ENCODE assay signal across 16 cellular contexts in the genomic region with DNA sequence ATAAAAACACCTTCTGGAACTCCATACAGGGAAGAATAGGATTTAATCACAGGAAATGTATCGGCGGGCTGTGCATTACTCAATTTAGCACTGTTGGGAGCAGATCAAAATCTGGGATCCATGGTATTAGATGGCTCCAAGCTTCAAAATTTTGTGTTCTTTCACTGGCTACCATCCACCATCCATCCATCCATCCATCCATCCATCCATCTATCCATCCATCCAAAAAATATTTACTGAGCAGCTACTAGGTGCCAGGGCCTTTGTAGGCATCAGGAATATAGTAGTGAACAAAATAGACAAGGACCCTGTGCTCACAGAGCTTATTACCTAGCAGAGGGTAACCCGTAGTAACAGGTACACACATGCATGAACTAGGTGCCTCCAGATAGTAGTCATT.
"Had no signal": no experiment of that assay in that cellular context is flagged by ENCODE, and none has a peak within 500 bp of the region (broad histone marks: within the 10 kb centered on the region; RNA-seq: fewer than 3 reads in every experiment).

No MANE protein-coding gene starts in this region.

- H3K9me3 ChIP-seq: gastroesophageal sphincter, heart right ventricle, pancreas, stomach, testis had no signal

- H3K36me3 ChIP-seq: gastroesophageal sphincter, heart right ventricle, pancreas, stomach had no signal

- H3K27ac ChIP-seq: testis had no signal

- ATAC-seq: effector memory CD8-positive, alpha-beta T cell; naive thymus-derived CD4-positive, alpha-beta T cell had no signal

- FAIRE-seq: islet of Langerhans, pancreas had no signal

- H3K4me3 ChIP-seq: gastroesophageal sphincter, heart right ventricle, pancreas, stomach, testis had no signal

- DNase-seq: activated B cell treated with CpG ODN at 0.5 μM for 24 hours; activated CD4-positive, alpha-beta T cell treated with anti-CD3 and anti-CD28 coated beads for 48 hours; activated naive CD4-positive, alpha-beta T cell treated with anti-CD3 and anti-CD28 coated beads, Interleukin-2, amount 50 U/mL, for 16 hours; activated T-cell treated with anti-CD3 and anti-CD28 coated beads for 4 hours; effector memory CD8-positive, alpha-beta T cell; erythroblast; heart right ventricle; left colon; naive thymus-derived CD4-positive, alpha-beta T cell; pancreas; stimulated activated CD4-positive, alpha-beta T cell treated with anti-CD3 and anti-CD28 coated beads, Interleukin-1b, Interleukin-23, amount 100 ng/mL, for 48 hours; stomach; T-helper 2 cell; testis had no signal

- H3K27me3 ChIP-seq: gastroesophageal sphincter, heart right ventricle, pancreas, stomach, testis had no signal

- H3K4me1 ChIP-seq: testis had no signal
